ENCODE assay signal across 23 cellular contexts in genomic region chr20:50298554-50299324, GRCh38.
A peak's percentile ranks its signal among the peaks of the same experiment; 100 is the strongest.
DNase-seq lines count a peak whose midpoint lies in the region; TF ChIP-seq lines count a peak whose summit lies in the region.
"Had no signal": no experiment of that assay in that cellular context is flagged by ENCODE, and none has a peak within 500 bp of the region (broad histone marks: within the 10 kb centered on the region; RNA-seq: fewer than 3 reads in every experiment).

No MANE protein-coding gene starts in this region.

- H4K91ac ChIP-seq in mesenchymal stem cell (ENCODE audit: low read length), result peak overlapping the region; percentile 54

- H3K4me3 Mint-ChIP-seq in activated naive CD4-positive, alpha-beta T cell treated with anti-CD3 and anti-CD28 coated beads, Interleukin-2, amount 50 U/mL, for 24 hours, result no peak overlapping the region
- H3K4me3 Mint-ChIP-seq: activated T-helper 17 cell treated with anti-CD3 and anti-CD28 coated beads, Interleukin-2, amount 50 U/mL, for 72 hours; naive thymus-derived CD8-positive, alpha-beta T cell; stimulated activated naive CD8-positive, alpha-beta T cell treated with anti-CD3 and anti-CD28 coated beads, Interleukin-15, Interleukin-2, amounts not matched to agents 100 ng/mL and 50 ng/mL, for 24 hours; WTC11 had no signal

- H2AFZ ChIP-seq in mammary epithelial cell (ENCODE audit: low read depth, low read length) (peak overlapping the region; percentile 71), mesenchymal stem cell (ENCODE audit: low read depth, low read length) (no peak overlapping the region)
- H2AFZ ChIP-seq: GM23248 had no signal

- H4K8ac ChIP-seq in mesenchymal stem cell (ENCODE audit: low read length), result peak overlapping the region; percentile 79

- in situ Hi-C loops in mammary epithelial cell (cut with MboI; ENCODE audit: low sequenced_read_pairs in 2 of 2), result no loop called here
- in situ Hi-C loops in GM13977 (cut with MboI; ENCODE audit: low pct_unique_long_range_greater_than_20kb, low sequenced_read_pairs, unreplicated experiment), result no loop called here

- no peaks in the 10 kb centered on the region for H3K27me3 ChIP-seq in mammary epithelial cell (ENCODE audit: insufficient read depth, low read length)
- no peaks in the 10 kb centered on the region for H3K27me3 ChIP-seq in mesenchymal stem cell (ENCODE audit: control insufficient read depth in 1 of 2, insufficient read depth in 1 of 2, low read length in 2 of 2)
- no peaks in the 10 kb centered on the region for H3K27me3 ChIP-seq in spleen (replicated peaks in 1 of 7)
- H3K27me3 ChIP-seq: esophagus squamous epithelium, upper lobe of left lung had no signal

- peaks cover 10% of the 10 kb centered on the region for H3K4me1 Mint-ChIP-seq in activated naive CD4-positive, alpha-beta T cell treated with anti-CD3 and anti-CD28 coated beads, Interleukin-2, amount 50 U/mL, for 24 hours

- BruUV-seq in mammary epithelial cell (replicated peaks; lab: Mats Ljungman, UMichigan), result no TSS peak

- no peaks in the 10 kb centered on the region for H3K79me2 ChIP-seq in mammary epithelial cell (ENCODE audit: insufficient read depth, low read length)

- no peak for TF ChIP-seq POLR2A in spleen (IDR thresholded peaks at IDR 0.05)

- TF ChIP-seq CTCF in mammary epithelial cell (conservative IDR thresholded peaks at IDR 0.05 in 1 of 2, IDR thresholded peaks at IDR 0.05 in 1 of 2; ENCODE audit: extremely low read depth in 1 of 2, insufficient read depth in 1 of 2, low read depth in 1 of 2, low read length in 2 of 2), result no peak
- TF ChIP-seq CTCF in spleen (IDR thresholded peaks at IDR 0.05 in 8 of 11, conservative IDR thresholded peaks at IDR 0.05 in 3 of 11), result no peak
- TF ChIP-seq CTCF in GM13977 (IDR thresholded peaks at IDR 0.05; ENCODE audit: extremely low read depth, insufficient read depth, missing control alignments), result no peak

- H3K27me3 Mint-ChIP-seq in activated naive CD4-positive, alpha-beta T cell treated with anti-CD3 and anti-CD28 coated beads, Interleukin-2, amount 50 U/mL, for 24 hours, result peaks cover 2% of the 10 kb centered on the region

- peak overlapping the region; percentile 48 to 71 for H3K18ac ChIP-seq in mesenchymal stem cell (ENCODE audit: low read depth in 1 of 2, low read length in 2 of 2)

- H2BK120ac ChIP-seq in mesenchymal stem cell (ENCODE audit: low read depth, low read length), result no peak overlapping the region

- H3K36me3 Mint-ChIP-seq in activated naive CD4-positive, alpha-beta T cell treated with anti-CD3 and anti-CD28 coated beads, Interleukin-2, amount 50 U/mL, for 24 hours, result no peaks in the 10 kb centered on the region
- H3K36me3 Mint-ChIP-seq: CD4-positive, alpha-beta memory T cell; naive thymus-derived CD8-positive, alpha-beta T cell; WTC11 had no signal

- no peak for DNase-seq in activated naive CD4-positive, alpha-beta T cell (lab: John Stamatoyannopoulos, UW)
- DNase-seq in mammary epithelial cell (peak; percentile 89), mesenchymal stem cell (no peak), spleen (peak; percentile 65), GM13977 (ENCODE audit: low spot score) (no peak), iPS-NIHi11 (ENCODE audit: low spot score) (no peak)
- no peak for DNase-seq in stimulated activated CD4-positive, alpha-beta T cell treated with anti-CD3 and anti-CD28 coated beads, Interleukin-4, amount 100 ng/mL, for 24 hours
- DNase-seq: amniotic stem cell; caudate nucleus; CD4-positive, alpha-beta memory T cell; DMS79; esophagus squamous epithelium; GM23248; NCI-H1694; NCI-H226; retina; SHP77 treated with DMSO at 0.1 percent for 48 hours; upper lobe of left lung had no signal

- H3K4ac ChIP-seq in mesenchymal stem cell (ENCODE audit: low read depth in 1 of 2, low read length in 2 of 2), result peak overlapping the region in 1 of 2 experiments; percentile 81

- H3K23ac ChIP-seq in mesenchymal stem cell (ENCODE audit: low read length in 2 of 2), result no peak overlapping the region

- H3K9me3 Mint-ChIP-seq in activated naive CD4-positive, alpha-beta T cell treated with anti-CD3 and anti-CD28 coated beads, Interleukin-2, amount 50 U/mL, for 24 hours, result no peaks in the 10 kb centered on the region
- H3K9me3 Mint-ChIP-seq: activated T-helper 17 cell treated with anti-CD3 and anti-CD28 coated beads, Interleukin-2, amount 50 U/mL, for 72 hours; naive thymus-derived CD8-positive, alpha-beta T cell; stimulated activated naive CD8-positive, alpha-beta T cell treated with anti-CD3 and anti-CD28 coated beads, Interleukin-15, Interleukin-2, amounts not matched to agents 100 ng/mL and 50 ng/mL, for 24 hours; WTC11 had no signal

- H2AK5ac ChIP-seq in mesenchymal stem cell (ENCODE audit: low read length, severe bottlenecking), result no peak overlapping the region

- H3K9me3 ChIP-seq in mammary epithelial cell (replicated peaks; ENCODE audit: insufficient read depth, low read length), result no peaks in the 10 kb centered on the region
- H3K9me3 ChIP-seq in mesenchymal stem cell (ENCODE audit: control insufficient read depth, low read length), result no peaks in the 10 kb centered on the region
- no peaks in the 10 kb centered on the region for H3K9me3 ChIP-seq in spleen
- H3K9me3 ChIP-seq: esophagus squamous epithelium, upper lobe of left lung had no signal

- H3K4me1 ChIP-seq in mammary epithelial cell (ENCODE audit: insufficient read depth, low read length) (peaks cover 17% of the 10 kb centered on the region), mesenchymal stem cell (ENCODE audit: control insufficient read depth, insufficient read depth, low read depth, low read length) (peaks cover 10% of the 10 kb centered on the region), spleen (peaks cover 0 to 56% (median 30%) of the 10 kb centered on the region in 6 donors)

- H3K79me1 ChIP-seq in mesenchymal stem cell (replicated peaks; ENCODE audit: low read length, poor library complexity, severe bottlenecking), result no peaks in the 10 kb centered on the region

- dilution Hi-C loops in mammary epithelial cell (cut with HindIII; ENCODE audit: low sequenced_read_pairs), result no loop called here

- H4K20me1 ChIP-seq in mammary epithelial cell (ENCODE audit: insufficient read depth, low read length), result no peaks in the 10 kb centered on the region

- H2BK12ac ChIP-seq in mesenchymal stem cell (ENCODE audit: low read length in 2 of 2), result peak overlapping the region; percentile 80 to 97

- no peak overlapping the region for H3K4me3 ChIP-seq in mammary epithelial cell (replicated peaks in 1 of 3; ENCODE audit: insufficient read depth in 1 of 3, low read depth in 2 of 3, low read length in 3 of 3)
- H3K4me3 ChIP-seq in mesenchymal stem cell (ENCODE audit: insufficient read depth in 1 of 2, low read depth in 1 of 2, low read length in 2 of 2), result no peak overlapping the region
- no peak overlapping the region for H3K4me3 ChIP-seq in spleen
- H3K4me3 ChIP-seq: esophagus squamous epithelium, GM23248, upper lobe of left lung had no signal

- H3K36me3 ChIP-seq in mammary epithelial cell (ENCODE audit: insufficient read depth, low read length) (no peaks in the 10 kb centered on the region), mesenchymal stem cell (ENCODE audit: control insufficient read depth in 1 of 2, insufficient read depth in 2 of 2, low read depth in 1 of 2, low read length in 2 of 2) (no peaks in the 10 kb centered on the region), spleen (no peaks in the 10 kb centered on the region)
- H3K36me3 ChIP-seq: esophagus squamous epithelium, upper lobe of left lung had no signal

- H3K14ac ChIP-seq in mesenchymal stem cell (ENCODE audit: low read length in 2 of 2), result peak overlapping the region in 1 of 2 experiments; percentile 22

- no peak overlapping the region for H3K27ac ChIP-seq in mammary epithelial cell (ENCODE audit: insufficient read depth, low read depth, low read length)
- no peak overlapping the region for H3K27ac ChIP-seq in mesenchymal stem cell (ENCODE audit: low read length, poor library complexity, severe bottlenecking)
- peak overlapping the region in 4 of 8 donors; percentile 78 to 83 (median 82) for H3K27ac ChIP-seq in spleen
- H3K27ac ChIP-seq: GM23248 had no signal

- H3K27ac Mint-ChIP-seq in activated naive CD4-positive, alpha-beta T cell treated with anti-CD3 and anti-CD28 coated beads, Interleukin-2, amount 50 U/mL, for 24 hours, result peak overlapping the region; percentile 61
- H3K27ac Mint-ChIP-seq: naive thymus-derived CD8-positive, alpha-beta T cell; stimulated activated naive CD8-positive, alpha-beta T cell treated with anti-CD3 and anti-CD28 coated beads, Interleukin-15, Interleukin-2, amounts not matched to agents 100 ng/mL and 50 ng/mL, for 24 hours; WTC11 had no signal

- CTCF ChIA-PET in mammary epithelial cell (lab: Charles Lee; ENCODE audit: low non-redundant PET), result no interaction called here

- WGBS in mammary epithelial cell (ENCODE audit: low coverage, missing lambda C conversion rate), result 15% methylated on average over 13 of the region's 20 CpGs
- 89% methylated on average over 20 of the region's 20 CpGs for WGBS in mesenchymal stem cell
- WGBS in spleen, 5 donors, result 77 to 87% (median 79%) methylated on average over 20 of the region's 20 CpGs

- H2BK5ac ChIP-seq in mesenchymal stem cell (ENCODE audit: low read depth, low read length, poor library complexity, severe bottlenecking), result no peak overlapping the region

- H3K4me2 ChIP-seq in mammary epithelial cell (ENCODE audit: insufficient read depth, low read depth, low read length) (peak overlapping the region; percentile 28), mesenchymal stem cell (ENCODE audit: low read length, poor library complexity, severe bottlenecking) (no peak overlapping the region)

- H3K9ac ChIP-seq in mammary epithelial cell (ENCODE audit: insufficient read depth, low read length) (peak overlapping the region; percentile 6), mesenchymal stem cell (ENCODE audit: low read length) (peak overlapping the region; percentile 69)
- H3K9ac ChIP-seq: GM23248 had no signal

- intact Hi-C loops in mammary epithelial cell (cut with micrococcal nuclease) (no loop called here), spleen (cut with DNase I; ENCODE audit: low total_unique reads) (no loop called here)

- H2BK15ac ChIP-seq in mesenchymal stem cell (ENCODE audit: low read depth, poor library complexity, severe bottlenecking), result peak overlapping the region; percentile 100

Comparison
In these comparisons a context has a peak if more than half of its experiments do, and no peak if none do; other contexts are left out.
1. DNase-seq: peak in mammary epithelial cell (single experiment) and spleen (single experiment); none in activated naive CD4-positive, alpha-beta T cell (0 of 4), mesenchymal stem cell (single experiment), GM13977 (single experiment), iPS-NIHi11 (single experiment) and stimulated activated CD4-positive, alpha-beta T cell treated with anti-CD3 and anti-CD28 coated beads, Interleukin-4, amount 100 ng/mL, for 24 hours (single experiment).